21 cellular contexts compared by ENCODE assay signal in genomic region chr10:6751363-6751762, GRCh38.
"Had no signal": no experiment of that assay in that cellular context is flagged by ENCODE, and none has a peak within 500 bp of the region (broad histone marks: within the 10 kb centered on the region; RNA-seq: fewer than 3 reads in every experiment).

No MANE protein-coding gene starts in this region.

- H3K4me2 ChIP-seq: hepatocyte had no signal

- H3K9me3 ChIP-seq: gastrocnemius medialis, heart left ventricle, left ventricle myocardium inferior, lower lobe of right lung, psoas muscle, thoracic aorta, transverse colon, vagina had no signal

- FAIRE-seq: endometrium had no signal

- H3K4me3 Mint-ChIP-seq: effector memory CD8-positive, alpha-beta T cell; naive thymus-derived CD8-positive, alpha-beta T cell; nephron progenitor cell; stimulated activated naive B cell treated with anti-CD40 and anti-IgM and Interleukin-4, amounts not matched to agents 10 μg/mL and 1 μg/mL and 100 μg/mL, for 72 hours; stimulated activated naive CD8-positive, alpha-beta T cell treated with anti-CD3 and anti-CD28 coated beads, Interleukin-15, Interleukin-2, amounts not matched to agents 100 ng/mL and 50 ng/mL, for 24 hours had no signal

- H3K27ac ChIP-seq: heart left ventricle, hepatocyte, left ventricle myocardium inferior, lower lobe of right lung, psoas muscle, sigmoid colon, thoracic aorta, transverse colon, vagina had no signal

- H3K4me1 ChIP-seq: left ventricle myocardium inferior, lower lobe of right lung, sigmoid colon, transverse colon had no signal

- H3K27me3 ChIP-seq: gastrocnemius medialis, heart left ventricle, hepatocyte, sigmoid colon, transverse colon, vagina had no signal

- ATAC-seq: effector memory CD8-positive, alpha-beta T cell; gastrocnemius medialis; heart left ventricle; left cardiac atrium; lower lobe of right lung; naive thymus-derived CD8-positive, alpha-beta T cell; psoas muscle; right cardiac atrium; stimulated activated naive B cell treated with anti-CD40 and anti-IgM and Interleukin-4, amounts not matched to agents 10 μg/mL and 1 μg/mL and 100 μg/mL, for 72 hours had no signal

- H3K9me3 Mint-ChIP-seq: effector memory CD8-positive, alpha-beta T cell had no signal

- H2AFZ ChIP-seq: hepatocyte had no signal

- DNase-seq: cortex of kidney; effector memory CD8-positive, alpha-beta T cell; gastrocnemius medialis; heart left ventricle; left cardiac atrium; left ventricle myocardium inferior; lower lobe of right lung; naive thymus-derived CD8-positive, alpha-beta T cell; nephron progenitor cell; nucleus accumbens; psoas muscle; right cardiac atrium; sigmoid colon; stimulated activated CD4-positive, alpha-beta T cell treated with anti-CD3 and anti-CD28 coated beads, Interleukin-4, amount 100 ng/mL, for 4 hours; stimulated activated naive B cell treated with anti-CD40 and anti-IgM and Interleukin-4, amounts not matched to agents 10 μg/mL and 1 μg/mL and 100 μg/mL, for 72 hours; transverse colon had no signal

- H3K36me3 ChIP-seq: gastrocnemius medialis, heart left ventricle, left ventricle myocardium inferior, lower lobe of right lung, sigmoid colon, thoracic aorta, transverse colon, vagina had no signal

- H3K4me3 ChIP-seq: gastrocnemius medialis, heart left ventricle, hepatocyte, left ventricle myocardium inferior, lower lobe of right lung, psoas muscle, sigmoid colon, thoracic aorta, transverse colon, vagina had no signal

- H3K27ac Mint-ChIP-seq: effector memory CD8-positive, alpha-beta T cell; nephron progenitor cell; stimulated activated naive B cell treated with anti-CD40 and anti-IgM and Interleukin-4, amounts not matched to agents 10 μg/mL and 1 μg/mL and 100 μg/mL, for 72 hours; stimulated activated naive CD8-positive, alpha-beta T cell treated with anti-CD3 and anti-CD28 coated beads, Interleukin-15, Interleukin-2, amounts not matched to agents 100 ng/mL and 50 ng/mL, for 24 hours had no signal

- H3K79me2 ChIP-seq: hepatocyte had no signal

- H3K4me1 Mint-ChIP-seq: naive thymus-derived CD8-positive, alpha-beta T cell; stimulated activated naive B cell treated with anti-CD40 and anti-IgM and Interleukin-4, amounts not matched to agents 10 μg/mL and 1 μg/mL and 100 μg/mL, for 72 hours had no signal
